ENCODE assay signal across 16 cellular contexts in the genomic region with DNA sequence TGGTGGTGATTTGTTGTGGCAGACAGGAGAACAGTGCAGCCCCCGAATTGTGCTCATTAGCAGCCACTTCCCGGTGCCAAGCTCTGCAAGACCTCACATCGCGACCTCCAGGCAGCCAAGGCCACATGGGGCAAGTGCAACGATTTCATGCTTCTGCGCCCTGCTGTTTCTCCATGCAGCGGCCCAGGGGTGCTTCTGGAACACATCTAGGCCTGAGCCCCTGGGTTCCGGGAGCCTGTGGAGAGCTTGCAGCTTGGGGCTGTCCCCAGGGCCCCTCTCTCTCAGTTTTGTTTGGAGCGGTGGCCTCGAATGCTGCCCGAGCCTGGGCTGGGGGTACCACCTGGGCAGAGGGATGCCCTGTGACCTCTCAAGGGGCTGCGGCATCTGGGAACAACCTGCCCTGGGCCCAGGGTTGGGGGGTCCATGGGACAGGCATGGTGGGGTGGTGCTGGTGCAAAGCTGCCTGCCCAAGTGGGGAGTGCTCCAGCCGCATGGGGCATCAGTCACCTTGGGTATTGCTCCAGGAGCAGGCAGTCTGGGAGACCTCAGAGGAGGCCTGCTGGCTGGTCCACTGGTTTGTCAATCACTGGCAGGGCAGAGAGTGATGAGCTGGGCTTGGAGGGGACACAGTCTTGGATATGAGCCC. TPM values are rescaled to one million over a fixed set of nuclear protein-coding genes. Genes with fewer than 3 reads are reported as not detected.
"Had no signal": no experiment of that assay in that cellular context is flagged by ENCODE, and none has a peak within 500 bp of the region (broad histone marks: within the 10 kb centered on the region; RNA-seq: fewer than 3 reads in every experiment).

No MANE protein-coding gene starts in this region.

- H3K27ac ChIP-seq: epithelial cell of prostate, gastrocnemius medialis, heart left ventricle, hepatocyte, neutrophil, pancreas, skin epidermis, spleen, testis, tibial nerve, upper lobe of left lung had no signal

- H3K9me3 ChIP-seq: gastrocnemius medialis, heart left ventricle, mucosa of descending colon, neutrophil, pancreas, spleen, testis, tibial nerve, upper lobe of left lung had no signal

- H3K4me1 ChIP-seq: gastrocnemius medialis, pancreas, testis had no signal

- H3K36me3 ChIP-seq: gastrocnemius medialis, heart left ventricle, pancreas, spleen, tibial nerve had no signal

- FAIRE-seq: pancreas had no signal

- H3K27me3 ChIP-seq: heart left ventricle, hepatocyte, pancreas, testis, tibial nerve, upper lobe of left lung had no signal

- H3K4me3 ChIP-seq: gastrocnemius medialis, heart left ventricle, hepatocyte, mucosa of descending colon, pancreas, skin epidermis, spleen, testis, tibial nerve, upper lobe of left lung had no signal

- DNase-seq: cortex of kidney had no signal

RNA-seq across cellular contexts. Expression of a gene that starts 55.2 kb away (rescaled TPM):
- total RNA-seq: dermis microvascular lymphatic vessel endothelial cell, glomerular endothelial cell, kidney epithelial cell had no signal
